In genomic region chr4:1246901-1247810, GRCh38 we compare ENCODE assay signal across 8 cellular contexts. TPM values are rescaled to one million over a fixed set of nuclear protein-coding genes. Genes with fewer than 3 reads are reported as not detected.
DNase-seq lines count a peak whose midpoint lies in the region; ATAC-seq, FAIRE-seq and TF ChIP-seq lines count a peak whose summit lies in the region.

No MANE protein-coding gene starts in this region.

- no peak for ATAC-seq in GM21423 (IDR thresholded peaks at IDR 0.05; ENCODE audit: unreplicated experiment)
- no peak for ATAC-seq in HG02623 (IDR thresholded peaks at IDR 0.05; ENCODE audit: unreplicated experiment)

- H3K4me3 ChIP-seq in epithelial cell of esophagus (ENCODE audit: low read length), result peak overlapping the region; percentile 80

- in situ Hi-C loops in ACHN (cut with HindIII; ENCODE audit: low pct_ligation_motif_present, low pct_unique_long_range_greater_than_20kb, low sequenced_read_pairs), result no loop called here

- peak; percentile 18 for DNase-seq in ACHN
- no peak for DNase-seq in GM18507 (ENCODE audit: extremely low spot score, insufficient read length, low read depth)
- peak; percentile 21 for DNase-seq in epithelial cell of esophagus (ENCODE audit: low read depth)
- DNase-seq in myocyte (ENCODE audit: low read depth), result peak; percentile 18
- no peak for DNase-seq in NCI-H2107 treated with DMSO at 0.1 percent for 48 hours (lab: John Stamatoyannopoulos, UW; ENCODE audit: unreplicated experiment)

- peak; percentile 70 for FAIRE-seq in GM18507 (lab: Jason Lieb, UNC)

- H3K4me1 Mint-ChIP-seq in T-helper 1 cell treated with Interleukin-12 subunit alpha and Interleukin-12 subunit beta and Interleukin-4 antibody, amounts not matched to agents 30 μg/mL and 1 μg/mL, for 36 hours (ENCODE audit: low read depth), result peaks cover 37% of the 10 kb centered on the region

- no peak for TF ChIP-seq CTCF in epithelial cell of esophagus (IDR thresholded peaks at IDR 0.05; ENCODE audit: insufficient read depth, low read depth, low read length, missing control alignments)

- H3K27me3 Mint-ChIP-seq in T-helper 1 cell treated with Interleukin-12 subunit alpha and Interleukin-12 subunit beta and Interleukin-4 antibody, amounts not matched to agents 30 μg/mL and 1 μg/mL, for 36 hours (ENCODE audit: low read depth), result no peaks in the 10 kb centered on the region

- H3K9me3 Mint-ChIP-seq in T-helper 1 cell treated with Interleukin-12 subunit alpha and Interleukin-12 subunit beta and Interleukin-4 antibody, amounts not matched to agents 30 μg/mL and 1 μg/mL, for 36 hours, result no peaks in the 10 kb centered on the region

- H3K36me3 Mint-ChIP-seq in T-helper 1 cell treated with Interleukin-12 subunit alpha and Interleukin-12 subunit beta and Interleukin-4 antibody, amounts not matched to agents 30 μg/mL and 1 μg/mL, for 36 hours (ENCODE audit: low read depth), result peaks cover 29% of the 10 kb centered on the region

- peak overlapping the region; percentile 88 for H3K27ac Mint-ChIP-seq in T-helper 1 cell treated with Interleukin-12 subunit alpha and Interleukin-12 subunit beta and Interleukin-4 antibody, amounts not matched to agents 30 μg/mL and 1 μg/mL, for 36 hours

- H3K4me3 Mint-ChIP-seq in T-helper 1 cell treated with Interleukin-12 subunit alpha and Interleukin-12 subunit beta and Interleukin-4 antibody, amounts not matched to agents 30 μg/mL and 1 μg/mL, for 36 hours, result peak overlapping the region; percentile 90

RNA-seq across cellular contexts. Expression of gene CTBP1, which starts 1.8 kb away (rescaled TPM):
- total RNA-seq in myocyte, result 179 and 259 TPM in 2 replicates
- 182 TPM for polyA plus RNA-seq in myocyte (2012)

RNA-seq across cellular contexts. Expression of gene MAEA, which starts 42.5 kb away (rescaled TPM):
- 42.9 and 47.8 TPM in 2 replicates for total RNA-seq in myocyte
- 54.0 TPM for polyA plus RNA-seq in myocyte (2012)

Comparison
In these comparisons a context has a peak if more than half of its experiments do, and no peak if none do; other contexts are left out.
1. DNase-seq: peak in ACHN (single experiment), epithelial cell of esophagus (single experiment) and myocyte (single experiment); none in GM18507 (single experiment) and NCI-H2107 treated with DMSO at 0.1 percent for 48 hours (single experiment).